Comparison of ENCODE assay signal across 29 cellular contexts in genomic region chr3:101624857-101625256, GRCh38.
"Had no signal": no experiment of that assay in that cellular context is flagged by ENCODE, and none has a peak within 500 bp of the region (broad histone marks: within the 10 kb centered on the region; RNA-seq: fewer than 3 reads in every experiment).

No MANE protein-coding gene starts in this region.

- H3K27ac ChIP-seq: ascending aorta, breast epithelium, cardiac muscle cell, colonic mucosa had no signal

- H3K27me3 ChIP-seq: ascending aorta, breast epithelium, cardiac muscle cell, colonic mucosa had no signal

- H3K27me3 Mint-ChIP-seq: activated CD4-positive, alpha-beta memory T cell treated with anti-CD3 and anti-CD28 coated beads for 36 hours; activated CD4-positive, alpha-beta T cell treated with anti-CD3 and anti-CD28 coated beads for 36 hours; activated CD4-positive, alpha-beta T cell treated with anti-CD3 and anti-CD28 coated beads, Interleukin-2, amount 10 ng/mL, durations not matched to agents 24 days and 14 days; activated CD8-positive, alpha-beta memory T cell treated with anti-CD3 and anti-CD28 coated beads, Interleukin-2, amount 10 ng/mL, durations not matched to agents 7 days and 5 days; activated naive CD4-positive, alpha-beta T cell treated with anti-CD3 and anti-CD28 coated beads, Interleukin-2, amount 10 ng/mL, durations not matched to agents 7 days and 5 days; activated naive CD8-positive, alpha-beta T cell treated with anti-CD3 and anti-CD28 coated beads, Interleukin-2, amount 10 ng/mL, durations not matched to agents 7 days and 5 days had no signal

- H3K9me3 ChIP-seq: ascending aorta, breast epithelium, colonic mucosa had no signal

- H3K4me3 ChIP-seq: ascending aorta, breast epithelium, cardiac muscle cell, colonic mucosa had no signal

- H3K27ac Mint-ChIP-seq: activated CD4-positive, alpha-beta memory T cell treated with anti-CD3 and anti-CD28 coated beads for 36 hours; activated CD4-positive, alpha-beta T cell treated with anti-CD3 and anti-CD28 coated beads for 36 hours; activated CD4-positive, alpha-beta T cell treated with anti-CD3 and anti-CD28 coated beads, Interleukin-2, amount 10 ng/mL, durations not matched to agents 24 days and 14 days; activated CD8-positive, alpha-beta memory T cell treated with anti-CD3 and anti-CD28 coated beads, Interleukin-2, amount 10 ng/mL, durations not matched to agents 7 days and 5 days; activated CD8-positive, alpha-beta T cell treated with anti-CD3 and anti-CD28 coated beads, Interleukin-2, amount 10 ng/mL, durations not matched to agents 7 days and 5 days; activated naive CD4-positive, alpha-beta T cell treated with anti-CD3 and anti-CD28 coated beads, Interleukin-2, amount 10 ng/mL, durations not matched to agents 7 days and 5 days; activated naive CD8-positive, alpha-beta T cell treated with anti-CD3 and anti-CD28 coated beads, Interleukin-2, amount 10 ng/mL, durations not matched to agents 7 days and 5 days; activated T-helper 1 cell treated with anti-CD3 and anti-CD28 coated beads, Interleukin-12 subunit alpha, Interleukin-12 subunit beta, Interleukin-2, Interleukin-4 antibody, amounts not matched to agents 30 ng/mL and 10 ng/mL and 1 ng/mL, durations not matched to agents 14 hours and 24 hours and 36 hours; brain had no signal

- H3K36me3 Mint-ChIP-seq: activated CD4-positive, alpha-beta memory T cell treated with anti-CD3 and anti-CD28 coated beads for 36 hours; activated CD8-positive, alpha-beta memory T cell treated with anti-CD3 and anti-CD28 coated beads, Interleukin-2, amount 10 ng/mL, durations not matched to agents 7 days and 5 days; activated naive CD4-positive, alpha-beta T cell treated with anti-CD3 and anti-CD28 coated beads, Interleukin-2, amount 10 ng/mL, durations not matched to agents 7 days and 5 days; brain had no signal

- ATAC-seq: activated CD4-positive, alpha-beta T cell treated with anti-CD3 and anti-CD28 coated beads for 36 hours; activated CD8-positive, alpha-beta memory T cell treated with anti-CD3 and anti-CD28 coated beads, Interleukin-2, amount 10 ng/mL, durations not matched to agents 7 days and 5 days; activated CD8-positive, alpha-beta T cell treated with anti-CD3 and anti-CD28 coated beads, Interleukin-2, amount 10 ng/mL, durations not matched to agents 7 days and 5 days; activated naive CD4-positive, alpha-beta T cell treated with anti-CD3 and anti-CD28 coated beads, Interleukin-2, amount 50 U/mL, for 72 hours; esophagus mucosa had no signal

- DNase-seq: activated CD4-positive, alpha-beta memory T cell treated with anti-CD3 and anti-CD28 coated beads for 36 hours; activated CD4-positive, alpha-beta T cell treated with anti-CD3 and anti-CD28 coated beads for 36 hours; activated CD4-positive, alpha-beta T cell treated with anti-CD3 and anti-CD28 coated beads, Interleukin-2, amount 10 ng/mL, durations not matched to agents 24 days and 14 days; activated CD4-positive, CD25-positive, alpha-beta regulatory T cell; activated CD4-positive, CD25-positive, alpha-beta regulatory T cell treated with anti-CD3 and anti-CD28 coated beads, Interleukin-2, amount 50 U/mL, for 72 hours; activated CD8-positive, alpha-beta memory T cell treated with anti-CD3 and anti-CD28 coated beads, Interleukin-2, amount 10 ng/mL, durations not matched to agents 7 days and 5 days; activated CD8-positive, alpha-beta memory T cell treated with anti-CD3 and anti-CD28 coated beads, Interleukin-2, amount 50 U/mL, for 4 hours; activated CD8-positive, alpha-beta T cell treated with anti-CD3 and anti-CD28 coated beads, Interleukin-2, amount 10 ng/mL, durations not matched to agents 7 days and 5 days; activated gamma-delta T cell; activated naive CD4-positive, alpha-beta T cell; activated naive CD4-positive, alpha-beta T cell treated with anti-CD3 and anti-CD28 coated beads, Interleukin-2, amount 10 ng/mL, durations not matched to agents 7 days and 5 days; activated naive CD8-positive, alpha-beta T cell treated with anti-CD3 and anti-CD28 coated beads, Interleukin-2, amount 10 ng/mL, durations not matched to agents 7 days and 5 days; activated T-cell treated with anti-CD3 and anti-CD28 coated beads, Interleukin-2, amount 50 U/mL, for 1 hour; activated T-cell treated with anti-CD3 and anti-CD28 coated beads, Interleukin-2, amount 50 U/mL, for 48 hours; central memory CD4-positive, alpha-beta T cell; cerebellar nuclear complex; colonic mucosa; effector CD8-positive, alpha-beta T cell; foreskin fibroblast; head of caudate nucleus; T-helper 2 cell had no signal

- FAIRE-seq: frontal cortex had no signal

- H3K4me1 ChIP-seq: ascending aorta, breast epithelium, colonic mucosa had no signal

- H3K36me3 ChIP-seq: ascending aorta, breast epithelium, cardiac muscle cell, colonic mucosa had no signal

- H3K4me1 Mint-ChIP-seq: activated CD4-positive, alpha-beta T cell treated with anti-CD3 and anti-CD28 coated beads for 36 hours; activated CD4-positive, alpha-beta T cell treated with anti-CD3 and anti-CD28 coated beads, Interleukin-2, amount 10 ng/mL, durations not matched to agents 24 days and 14 days; activated CD8-positive, alpha-beta memory T cell treated with anti-CD3 and anti-CD28 coated beads, Interleukin-2, amount 10 ng/mL, durations not matched to agents 7 days and 5 days; activated naive CD4-positive, alpha-beta T cell treated with anti-CD3 and anti-CD28 coated beads, Interleukin-2, amount 10 ng/mL, durations not matched to agents 7 days and 5 days; activated naive CD8-positive, alpha-beta T cell treated with anti-CD3 and anti-CD28 coated beads, Interleukin-2, amount 10 ng/mL, durations not matched to agents 7 days and 5 days; brain had no signal

- H3K4me3 Mint-ChIP-seq: activated CD4-positive, alpha-beta memory T cell treated with anti-CD3 and anti-CD28 coated beads for 36 hours; activated CD4-positive, alpha-beta T cell treated with anti-CD3 and anti-CD28 coated beads for 36 hours; activated CD4-positive, alpha-beta T cell treated with anti-CD3 and anti-CD28 coated beads, Interleukin-2, amount 10 ng/mL, durations not matched to agents 24 days and 14 days; activated CD8-positive, alpha-beta memory T cell treated with anti-CD3 and anti-CD28 coated beads, Interleukin-2, amount 10 ng/mL, durations not matched to agents 7 days and 5 days; activated CD8-positive, alpha-beta T cell treated with anti-CD3 and anti-CD28 coated beads, Interleukin-2, amount 10 ng/mL, durations not matched to agents 7 days and 5 days; activated naive CD4-positive, alpha-beta T cell treated with anti-CD3 and anti-CD28 coated beads, Interleukin-2, amount 10 ng/mL, durations not matched to agents 7 days and 5 days; activated naive CD8-positive, alpha-beta T cell treated with anti-CD3 and anti-CD28 coated beads, Interleukin-2, amount 10 ng/mL, durations not matched to agents 7 days and 5 days; activated T-helper 1 cell treated with anti-CD3 and anti-CD28 coated beads, Interleukin-12 subunit alpha, Interleukin-12 subunit beta, Interleukin-2, Interleukin-4 antibody, amounts not matched to agents 30 ng/mL and 10 ng/mL and 1 ng/mL, durations not matched to agents 14 hours and 24 hours and 36 hours; brain had no signal
